25 cellular contexts compared by ENCODE assay signal in the genomic region with DNA sequence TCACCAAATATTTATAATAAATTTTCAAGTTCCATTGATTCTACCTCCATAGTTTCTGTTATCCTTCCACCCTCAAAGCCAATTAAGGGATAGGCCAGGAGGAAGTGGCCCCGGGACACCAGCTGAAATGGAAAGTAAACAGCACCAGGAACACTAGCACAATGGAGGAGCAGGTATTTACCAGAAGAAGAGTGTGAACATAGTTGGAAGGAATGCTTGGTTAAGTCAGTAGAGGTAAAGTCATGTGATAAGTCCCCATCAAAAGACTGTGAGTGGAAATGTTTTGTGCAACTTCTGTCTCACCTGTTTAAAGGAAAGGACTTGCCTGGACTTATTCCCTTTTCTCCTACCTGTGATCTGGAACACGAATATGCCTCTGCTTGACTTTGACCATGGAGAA.
DNase-seq lines count a peak whose midpoint lies in the region; ATAC-seq and TF ChIP-seq lines count a peak whose summit lies in the region.
"Had no signal": no experiment of that assay in that cellular context is flagged by ENCODE, and none has a peak within 500 bp of the region (broad histone marks: within the 10 kb centered on the region; RNA-seq: fewer than 3 reads in every experiment).

No MANE protein-coding gene starts in this region.

- CTCF ChIA-PET in PC-9 (lab: Charles Lee), result no interaction called here

- peak; percentile 69 for ATAC-seq in left lung
- ATAC-seq in HG02763 (IDR thresholded peaks at IDR 0.05; ENCODE audit: unreplicated experiment), result no peak
- ATAC-seq: activated T-cell treated with anti-CD3 and anti-CD28 coated beads, Interleukin-2, amount 50 U/mL, for 4 hours; HCT116; Right ventricle myocardium inferior had no signal

- no peaks in the 10 kb centered on the region for H4K20me1 ChIP-seq in PC-9 (ENCODE audit: insufficient read depth)

- intact Hi-C loops in PC-9 (cut with micrococcal nuclease; ENCODE audit: unreplicated experiment), result no loop called here
- intact Hi-C loops in dendritic cell treated with granulocyte-macrophage colony-stimulating factor and Interleukin-4, amounts not matched to agents 40 ng/mL and 50 ng/mL, for 4 days (cut with micrococcal nuclease), result no loop called here
- intact Hi-C loops in left lung (cut with DNase I), result no loop called here

- TF ChIP-seq CTCF in PC-9 (conservative IDR thresholded peaks at IDR 0.05) (no peak), left lung (IDR thresholded peaks at IDR 0.05) (no peak), suprapubic skin (IDR thresholded peaks at IDR 0.05) (no peak)

- DNase-seq in PC-9 (peak in 1 of 2 experiments; percentile 68), left lung (no peak), suprapubic skin (ENCODE audit: low spot score in 2 of 2) (no peak), NCI-H82 (lab: John Stamatoyannopoulos, UW) (no peak), HAP-1 (ENCODE audit: low spot score in 2 of 2) (no peak), 8988T (no peak)
- DNase-seq: activated naive CD4-positive, alpha-beta T cell treated with Interleukin-2 at 50 U/mL for 16 hours; activated T-cell treated with anti-CD3 and anti-CD28 coated beads, Interleukin-2, amount 50 U/mL, for 4 hours; CD4-positive, CD25-positive, alpha-beta regulatory T cell; dermis blood vessel endothelial cell; DMS 273 treated with DMSO at 0.1 percent for 48 hours; foreskin melanocyte; GDM1; islet precursor cell; MV-4-11; NCI-H2171 treated with DMSO at 0.1 percent for 48 hours; NCI-H526 treated with DMSO at 0.1 percent for 48 hours; nephron progenitor cell; T1000 had no signal

- POLR2A ChIA-PET in PC-9 (lab: Charles Lee; ENCODE audit: unreplicated experiment), result interaction anchor here (0.6 kb wide), 1 partner anchor 232 kb away, joined by 4 read pairs; no protein-coding TSS in a partner anchor

- H3F3A ChIP-seq in PC-9 (ENCODE audit: insufficient read depth, low read depth), result peaks cover 29% of the 10 kb centered on the region

- 0 out of 2 replicates have a peak overlapping the region, but pooled peaks have one; percentile 6 for H3K4me2 ChIP-seq in PC-9

- in situ Hi-C loops in HAP-1 (cut with MboI; ENCODE audit: low sequenced_read_pairs), result no loop called here

- peaks cover 45% of the 10 kb centered on the region for H3K4me1 ChIP-seq in PC-9 (replicated peaks; ENCODE audit: insufficient read depth)
- H3K4me1 ChIP-seq in left lung, result peaks cover 0 to 17% of the 10 kb centered on the region in 2 donors
- H3K4me1 ChIP-seq in suprapubic skin, result peaks cover 15% of the 10 kb centered on the region
- no peaks in the 10 kb centered on the region for H3K4me1 ChIP-seq in HAP-1

- H2AFZ ChIP-seq in PC-9, result no peak overlapping the region

- H3K36me3 ChIP-seq in PC-9 (ENCODE audit: low read depth), result no peaks in the 10 kb centered on the region
- no peaks in the 10 kb centered on the region for H3K36me3 ChIP-seq in left lung
- no peaks in the 10 kb centered on the region for H3K36me3 ChIP-seq in suprapubic skin
- no peaks in the 10 kb centered on the region for H3K36me3 ChIP-seq in HAP-1 (replicated peaks)
- H3K36me3 ChIP-seq: cardiac muscle cell had no signal

- BruUV-seq in PC-9 (replicated peaks; lab: Mats Ljungman, UMichigan), result no TSS peak

- WGBS in suprapubic skin, result 45% methylated on average over 2 of the region's 2 CpGs

- TF ChIP-seq EP300 in suprapubic skin (IDR thresholded peaks at IDR 0.05), result no peak

- H3K4me1 Mint-ChIP-seq in dendritic cell treated with granulocyte-macrophage colony-stimulating factor and Interleukin-4, amounts not matched to agents 40 ng/mL and 50 ng/mL, for 4 days (ENCODE audit: low read depth), result peaks cover 6% of the 10 kb centered on the region
- H3K4me1 Mint-ChIP-seq: CD4-positive, CD25-positive, alpha-beta regulatory T cell; memory B cell had no signal

- H3K27me3 Mint-ChIP-seq in dendritic cell treated with granulocyte-macrophage colony-stimulating factor and Interleukin-4, amounts not matched to agents 40 ng/mL and 50 ng/mL, for 4 days, result peaks cover 15% of the 10 kb centered on the region

- H3K27ac ChIP-seq in PC-9 (no peak overlapping the region), left lung (peak overlapping the region in 1 of 2 donors; percentile 72), suprapubic skin (peak overlapping the region; percentile 54)
- H3K27ac ChIP-seq: cardiac muscle cell had no signal

- no peak overlapping the region for H3K4me3 Mint-ChIP-seq in dendritic cell treated with granulocyte-macrophage colony-stimulating factor and Interleukin-4, amounts not matched to agents 40 ng/mL and 50 ng/mL, for 4 days
- H3K4me3 Mint-ChIP-seq: activated T-cell treated with anti-CD3 and anti-CD28 coated beads, Interleukin-2, amount 50 U/mL, for 4 hours; CD4-positive, CD25-positive, alpha-beta regulatory T cell; memory B cell; nephron progenitor cell had no signal

- peak overlapping the region; percentile 10 for H3K27ac Mint-ChIP-seq in dendritic cell treated with granulocyte-macrophage colony-stimulating factor and Interleukin-4, amounts not matched to agents 40 ng/mL and 50 ng/mL, for 4 days
- H3K27ac Mint-ChIP-seq: CD4-positive, CD25-positive, alpha-beta regulatory T cell; memory B cell; nephron progenitor cell had no signal

- no peaks in the 10 kb centered on the region for H3K79me2 ChIP-seq in PC-9 (ENCODE audit: low read depth)

- H3K9me3 Mint-ChIP-seq in dendritic cell treated with granulocyte-macrophage colony-stimulating factor and Interleukin-4, amounts not matched to agents 40 ng/mL and 50 ng/mL, for 4 days, result no peaks in the 10 kb centered on the region
- H3K9me3 Mint-ChIP-seq: activated T-cell treated with anti-CD3 and anti-CD28 coated beads, Interleukin-2, amount 50 U/mL, for 4 hours; memory B cell had no signal

- H3K36me3 Mint-ChIP-seq in dendritic cell treated with granulocyte-macrophage colony-stimulating factor and Interleukin-4, amounts not matched to agents 40 ng/mL and 50 ng/mL, for 4 days (ENCODE audit: low read depth), result no peaks in the 10 kb centered on the region
- H3K36me3 Mint-ChIP-seq: CD4-positive, CD25-positive, alpha-beta regulatory T cell had no signal

- H3K9me3 ChIP-seq in PC-9 (ENCODE audit: insufficient read depth, low read depth) (no peaks in the 10 kb centered on the region; the same call in 1 of the 2 replicates), left lung (no peaks in the 10 kb centered on the region), suprapubic skin (no peaks in the 10 kb centered on the region), HAP-1 (no peaks in the 10 kb centered on the region)

- TF ChIP-seq POLR2A in suprapubic skin (IDR thresholded peaks at IDR 0.05), result no peak

- H3K9me2 ChIP-seq in PC-9 (ENCODE audit: insufficient read depth), result no peaks in the 10 kb centered on the region

- H3K27me3 ChIP-seq in PC-9 (ENCODE audit: insufficient read depth, low read depth), result no peaks in the 10 kb centered on the region
- H3K27me3 ChIP-seq in left lung, result no peaks in the 10 kb centered on the region
- no peaks in the 10 kb centered on the region for H3K27me3 ChIP-seq in suprapubic skin
- H3K27me3 ChIP-seq in HAP-1 (ENCODE audit: low read depth), result no peaks in the 10 kb centered on the region
- H3K27me3 ChIP-seq: cardiac muscle cell had no signal

- H3K4me3 ChIP-seq in PC-9, result no peak overlapping the region
- no peak overlapping the region for H3K4me3 ChIP-seq in left lung
- H3K4me3 ChIP-seq in suprapubic skin, result no peak overlapping the region
- H3K4me3 ChIP-seq in HAP-1, result no peak overlapping the region
- H3K4me3 ChIP-seq: cardiac muscle cell had no signal
